18 cellular contexts compared by ENCODE assay signal in the genomic region with DNA sequence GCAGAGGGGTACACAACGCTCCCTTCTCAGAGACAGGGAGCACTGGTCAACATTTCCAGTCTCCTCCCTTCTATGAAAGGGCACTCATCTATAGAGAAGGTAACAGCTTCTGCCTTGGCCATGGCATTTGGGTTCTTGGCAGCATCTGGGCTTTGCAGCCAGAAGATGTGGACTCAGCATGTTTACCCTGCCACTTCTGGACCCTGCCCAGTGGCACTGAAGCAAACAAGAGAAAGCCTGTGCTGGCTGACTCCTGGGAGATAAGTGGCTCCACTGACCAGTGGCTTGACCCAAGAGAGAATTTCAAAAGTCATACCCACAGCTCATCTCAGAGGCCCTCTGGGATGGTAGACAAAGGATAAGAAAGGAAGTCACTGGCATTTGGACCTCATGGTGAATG. TPM values are rescaled to one million over a fixed set of nuclear protein-coding genes. Genes with fewer than 3 reads are reported as not detected.
"Had no signal": no experiment of that assay in that cellular context is flagged by ENCODE, and none has a peak within 500 bp of the region (broad histone marks: within the 10 kb centered on the region; RNA-seq: fewer than 3 reads in every experiment).

No MANE protein-coding gene starts in this region.

- H3K36me3 ChIP-seq: ascending aorta, breast epithelium, right atrium auricular region had no signal

- H3K27me3 ChIP-seq: ascending aorta, breast epithelium, hepatocyte, right atrium auricular region, upper lobe of left lung had no signal

- H3K9me3 ChIP-seq: ascending aorta, breast epithelium, right atrium auricular region, upper lobe of left lung had no signal

- H3K4me1 ChIP-seq: breast epithelium had no signal

- H3K79me2 ChIP-seq: hepatocyte had no signal

- H3K4me3 ChIP-seq: ascending aorta, breast epithelium, hepatocyte, right atrium auricular region, upper lobe of left lung had no signal

- H3K4me2 ChIP-seq: hepatocyte had no signal

- H2AFZ ChIP-seq: hepatocyte had no signal

- DNase-seq: activated CD4-positive, alpha-beta T cell treated with anti-CD3 and anti-CD28 coated beads for 36 hours; activated CD4-positive, alpha-beta T cell treated with anti-CD3 and anti-CD28 coated beads, Interleukin-2, amount 50 U/mL, for 48 hours; activated gamma-delta T cell; cerebellar nuclear complex; cortex of kidney; effector memory CD4-positive, alpha-beta T cell; foreskin fibroblast; left cardiac atrium; midbrain; occipital lobe; stimulated activated naive CD8-positive, alpha-beta T cell treated with anti-CD3 and anti-CD28 coated beads, Interleukin-15, Interleukin-2, amounts not matched to agents 100 U/mL and 50 U/mL, for 24 hours had no signal

- H3K27ac ChIP-seq: ascending aorta, breast epithelium, hepatocyte, right atrium auricular region had no signal

- ATAC-seq: activated CD4-positive, alpha-beta T cell treated with anti-CD3 and anti-CD28 coated beads for 36 hours; left cardiac atrium; stimulated activated naive CD8-positive, alpha-beta T cell treated with anti-CD3 and anti-CD28 coated beads, Interleukin-15, Interleukin-2, amounts not matched to agents 100 U/mL and 50 U/mL, for 24 hours; WTC11 had no signal

RNA-seq across cellular contexts. Expression of gene CSNK2A3, which starts 8.0 kb away (rescaled TPM):
- total RNA-seq: endothelial cell of umbilical vein had no signal
